In genomic region chr1:226131639-226132038, GRCh38 we compare ENCODE assay signal across 1 cellular context.
TF ChIP-seq lines count a peak whose summit lies in the region.

No MANE protein-coding gene starts in this region.

TF ChIP-seq in SK-N-SH, 30 proteins besides CTCF, POLR2A, EP300 and RAD21 (continued from another document):
- TF ChIP-seq REST (IDR thresholded peaks at IDR 0.05; ENCODE audit: low read depth, low read length) (no peak), IRF3 (IDR thresholded peaks at IDR 0.05; ENCODE audit: low read depth, low read length) (no peak), CHD2 (IDR thresholded peaks at IDR 0.05; ENCODE audit: low read length, partially characterized antibody) (no peak), FOXM1 (IDR thresholded peaks at IDR 0.05; ENCODE audit: low read depth) (no peak), RCOR1 (IDR thresholded peaks at IDR 0.05; ENCODE audit: low read length) (no peak), USF1 (IDR thresholded peaks at IDR 0.05; ENCODE audit: borderline replicate concordance, low read depth) (no peak), RFX5 (IDR thresholded peaks at IDR 0.05; ENCODE audit: low read length) (no peak)
